In genomic region chr18:78519394-78520062, GRCh38 we compare ENCODE assay signal across 19 cellular contexts.
DNase-seq lines count a peak whose midpoint lies in the region; ATAC-seq, FAIRE-seq and TF ChIP-seq lines count a peak whose summit lies in the region.
"Had no signal": no experiment of that assay in that cellular context is flagged by ENCODE, and none has a peak within 500 bp of the region (broad histone marks: within the 10 kb centered on the region; RNA-seq: fewer than 3 reads in every experiment).

No MANE protein-coding gene starts in this region.

- ATAC-seq in HG03378 (IDR thresholded peaks at IDR 0.05; ENCODE audit: unreplicated experiment): no peak
- ATAC-seq in HG03342 (IDR thresholded peaks at IDR 0.05; ENCODE audit: unreplicated experiment): no peak
- ATAC-seq: GM12878, K562 had no signal

- no peak overlapping the region for H3K4me3 Mint-ChIP-seq in endothelial cell (ENCODE audit: unreplicated experiment)
- H3K4me3 Mint-ChIP-seq: B cell; CD4-positive, alpha-beta T cell; HFFc6 had no signal

- H3K4me1 ChIP-seq in small intestine (ENCODE audit: control insufficient read depth in 2 of 2, insufficient read depth in 1 of 2, low read depth in 1 of 2, low read length in 1 of 2) (no peaks in the 10 kb centered on the region), ovary (ENCODE audit: insufficient read depth) (no peaks in the 10 kb centered on the region), hepatocyte (ENCODE audit: insufficient read depth) (no peaks in the 10 kb centered on the region)

- H3K27ac Mint-ChIP-seq in endothelial cell (ENCODE audit: unreplicated experiment): peak overlapping the region; percentile 1
- H3K27ac Mint-ChIP-seq: B cell; CD4-positive, alpha-beta T cell; HFFc6 had no signal

- H3K9me3 ChIP-seq in small intestine (ENCODE audit: control insufficient read depth, low read depth): no peaks in the 10 kb centered on the region
- H3K9me3 ChIP-seq in ovary: no peaks in the 10 kb centered on the region
- H3K9me3 ChIP-seq in hepatocyte (ENCODE audit: low read depth): no peaks in the 10 kb centered on the region

- H3K4me3 ChIP-seq in bronchial epithelial cell (ENCODE audit: low read depth, low read length) (no peak overlapping the region), small intestine (ENCODE audit: low read depth in 1 of 2, low read length in 2 of 2) (no peak overlapping the region), ovary (no peak overlapping the region), hepatocyte (no peak overlapping the region)
- H3K4me3 ChIP-seq: GM12878, K562 had no signal

- H3K36me3 Mint-ChIP-seq in endothelial cell (ENCODE audit: low read depth, unreplicated experiment): peaks cover 27% of the 10 kb centered on the region

- DNase-seq in bronchial epithelial cell (ENCODE audit: low read depth) (no peak), endothelial cell (ENCODE audit: low spot score) (no peak), mesenteric fat pad (ENCODE audit: low spot score) (peak; percentile 57), small intestine (peak; percentile 74), ovary (no peak), hepatocyte (ENCODE audit: low spot score) (no peak)
- DNase-seq: C1 segment of cervical spinal cord; Calu3; CD4-positive, alpha-beta T cell; DMS79; GOT3; HCEC 1CT; HFFc6 had no signal

- TF ChIP-seq EP300 in ovary (IDR thresholded peaks at IDR 0.05): no peak

- peaks cover 72% of the 10 kb centered on the region for H3K9me3 Mint-ChIP-seq in endothelial cell (ENCODE audit: unreplicated experiment)

- FAIRE-seq in bronchial epithelial cell (lab: Jason Lieb, UNC): peak; percentile 97
- no peak for FAIRE-seq in small intestine (lab: Jason Lieb, UNC)
- FAIRE-seq: A204.1, GM12878, K562 had no signal

- no peaks in the 10 kb centered on the region for H3K9me2 ChIP-seq in hepatocyte (replicated peaks; ENCODE audit: insufficient read depth)

- H2AFZ ChIP-seq in hepatocyte: no peak overlapping the region

- peaks cover 12% of the 10 kb centered on the region for H3K27me3 Mint-ChIP-seq in endothelial cell (ENCODE audit: unreplicated experiment)
- H3K27me3 Mint-ChIP-seq: B cell had no signal

- no peaks in the 10 kb centered on the region for H4K20me1 ChIP-seq in hepatocyte (ENCODE audit: insufficient read depth, poor library complexity, severe bottlenecking)

- H3K27me3 ChIP-seq in bronchial epithelial cell (ENCODE audit: control insufficient read depth, insufficient read depth, low read length) (no peaks in the 10 kb centered on the region), small intestine (ENCODE audit: control insufficient read depth in 2 of 2, insufficient read depth in 2 of 2, low read length in 2 of 2) (no peaks in the 10 kb centered on the region), ovary (no peaks in the 10 kb centered on the region), hepatocyte (no peaks in the 10 kb centered on the region)

- TF ChIP-seq CTCF in bronchial epithelial cell (IDR thresholded peaks at IDR 0.05; ENCODE audit: insufficient read depth, low read length, severe bottlenecking) (no peak), endothelial cell (IDR thresholded peaks at IDR 0.05; ENCODE audit: unreplicated experiment) (no peak), ovary (IDR thresholded peaks at IDR 0.05) (no peak), hepatocyte (IDR thresholded peaks at IDR 0.05; ENCODE audit: poor library complexity) (no peak)

- no peak for TF ChIP-seq POLR2A in ovary (IDR thresholded peaks at IDR 0.05)

- H3K27ac ChIP-seq in small intestine (ENCODE audit: low read depth in 1 of 2, low read length in 1 of 2): no peak overlapping the region
- H3K27ac ChIP-seq in ovary: no peak overlapping the region
- H3K27ac ChIP-seq in hepatocyte: no peak overlapping the region

- intact Hi-C loops in ovary (cut with DNase I): no loop called here

- no peak overlapping the region for H3K4me2 ChIP-seq in hepatocyte

- no peaks in the 10 kb centered on the region for H3K4me1 Mint-ChIP-seq in endothelial cell (ENCODE audit: unreplicated experiment)
- H3K4me1 Mint-ChIP-seq: B cell had no signal

- H3K36me3 ChIP-seq in bronchial epithelial cell (ENCODE audit: control insufficient read depth, insufficient read depth, low read length): no peaks in the 10 kb centered on the region
- H3K36me3 ChIP-seq in small intestine (ENCODE audit: control insufficient read depth in 2 of 2, insufficient read depth in 2 of 2, low read length in 2 of 2): no peaks in the 10 kb centered on the region
- no peaks in the 10 kb centered on the region for H3K36me3 ChIP-seq in ovary
- H3K36me3 ChIP-seq in hepatocyte (replicated peaks; ENCODE audit: insufficient read depth, low read depth): no peaks in the 10 kb centered on the region

- H3K79me2 ChIP-seq in hepatocyte: no peaks in the 10 kb centered on the region

- 37 to 73% (median 48%) methylated on average over 15 of the region's 15 CpGs for WGBS in small intestine, 3 donors
- 59 to 68% (median 61%) methylated on average over 15 of the region's 15 CpGs for WGBS in ovary, 3 donors
- WGBS in hepatocyte (ENCODE audit: low lambda C conversion rate, missing lambda C conversion rate): 83% methylated on average over 15 of the region's 15 CpGs

Comparison
In these comparisons a context has a peak if more than half of its experiments do, and no peak if none do; other contexts are left out.
1. DNase-seq: peak in mesenteric fat pad (single experiment) and small intestine (single experiment); none in bronchial epithelial cell (single experiment), endothelial cell (single experiment), ovary (0 of 5) and hepatocyte (single experiment).